8 cellular contexts compared by ENCODE assay signal in genomic region chrX:103918584-103919335, GRCh38. TPM values are rescaled to one million over a fixed set of nuclear protein-coding genes. Genes with fewer than 3 reads are reported as not detected.
DNase-seq lines count a peak whose midpoint lies in the region; ATAC-seq and TF ChIP-seq lines count a peak whose summit lies in the region.

No MANE protein-coding gene starts in this region.

- peak overlapping the region; percentile 44 for H3K4me3 ChIP-seq in RWPE2 (ENCODE audit: severe bottlenecking)
- peak overlapping the region; percentile 39 to 67 (median 58) for H3K4me3 ChIP-seq in tibial nerve

- H3K36me3 Mint-ChIP-seq in IgD-negative memory B cell = no peaks in the 10 kb centered on the region
- peaks cover 8% of the 10 kb centered on the region for H3K36me3 Mint-ChIP-seq in activated naive CD4-positive, alpha-beta T cell treated with anti-CD3 and anti-CD28 coated beads for 36 hours (ENCODE audit: low read depth)

- no peaks in the 10 kb centered on the region for H3K27me3 ChIP-seq in RWPE2 (ENCODE audit: insufficient read depth, poor library complexity, severe bottlenecking)
- H3K27me3 ChIP-seq in tibial nerve = peaks cover 0 to 15% of the 10 kb centered on the region in 2 donors

- H3K36me3 ChIP-seq in RWPE2 (ENCODE audit: low read depth) = no peaks in the 10 kb centered on the region
- H3K36me3 ChIP-seq in tibial nerve = no peaks in the 10 kb centered on the region

- no peaks in the 10 kb centered on the region for H3K9me3 Mint-ChIP-seq in IgD-negative memory B cell
- H3K9me3 Mint-ChIP-seq in activated naive CD4-positive, alpha-beta T cell treated with anti-CD3 and anti-CD28 coated beads for 36 hours = no peaks in the 10 kb centered on the region

- 0 to 26% methylated on average over 18 to 60 of the region's 65 CpGs for WGBS in tibial nerve, 2 donors

- peak in 1 of 2 donors; percentile 39 for TF ChIP-seq EP300 in tibial nerve (IDR thresholded peaks at IDR 0.05)

- no peak for TF ChIP-seq POLR2A in tibial nerve (IDR thresholded peaks at IDR 0.05)

- peak; percentile 93 for DNase-seq in ELF-1 (ENCODE audit: low read depth, low spot score)
- no peak for DNase-seq in RWPE2 (ENCODE audit: low spot score)
- DNase-seq in activated naive CD4-positive, alpha-beta T cell treated with anti-CD3 and anti-CD28 coated beads for 36 hours = peak; percentile 73
- peak; percentile 32 for DNase-seq in globus pallidus (ENCODE audit: low spot score)
- DNase-seq in omental fat pad (ENCODE audit: low spot score) = no peak
- DNase-seq in tibial nerve (ENCODE audit: low spot score in 2 of 2) = peak; percentile 12 to 32

- TF ChIP-seq CTCF in RWPE2 (IDR thresholded peaks at IDR 0.05; ENCODE audit: poor library complexity, severe bottlenecking) (no peak), omental fat pad (IDR thresholded peaks at IDR 0.05) (no peak), tibial nerve (IDR thresholded peaks at IDR 0.05) (no peak)

- H3K27ac ChIP-seq in RWPE2 (ENCODE audit: poor library complexity, severe bottlenecking) = peak overlapping the region; percentile 29
- peak overlapping the region; percentile 48 to 88 (median 81) for H3K27ac ChIP-seq in tibial nerve

- peaks cover 1% of the 10 kb centered on the region for H3K27me3 Mint-ChIP-seq in IgD-negative memory B cell
- no peaks in the 10 kb centered on the region for H3K27me3 Mint-ChIP-seq in activated naive CD4-positive, alpha-beta T cell treated with anti-CD3 and anti-CD28 coated beads for 36 hours (ENCODE audit: low read depth)

- H3K27ac Mint-ChIP-seq in IgD-negative memory B cell = peak overlapping the region; percentile 57 to 91 (median 87)
- H3K27ac Mint-ChIP-seq in activated naive CD4-positive, alpha-beta T cell treated with anti-CD3 and anti-CD28 coated beads for 36 hours = peak overlapping the region; percentile 90

- intact Hi-C loops in activated naive CD4-positive, alpha-beta T cell treated with anti-CD3 and anti-CD28 coated beads for 36 hours (cut with micrococcal nuclease) = loop anchor here (1.0 to 5.0 kb wide), 6 partner anchors 14 to 290 kb away; partner anchors contain the start of genes SLC25A53, TCEAL1 and ZCCHC18

- peaks cover 6 to 11% (median 10%) of the 10 kb centered on the region in 3 donors for H3K4me1 Mint-ChIP-seq in IgD-negative memory B cell
- H3K4me1 Mint-ChIP-seq in activated naive CD4-positive, alpha-beta T cell treated with anti-CD3 and anti-CD28 coated beads for 36 hours (ENCODE audit: low read depth) = peaks cover 12% of the 10 kb centered on the region

- H3K9me3 ChIP-seq in RWPE2 (ENCODE audit: severe bottlenecking) = no peaks in the 10 kb centered on the region
- no peaks in the 10 kb centered on the region for H3K9me3 ChIP-seq in tibial nerve

- H3K4me1 ChIP-seq in RWPE2 (ENCODE audit: insufficient read depth, poor library complexity, severe bottlenecking) (no peaks in the 10 kb centered on the region), tibial nerve (peaks cover 0 to 3% (median 0%) of the 10 kb centered on the region in 4 donors)

- ATAC-seq in GM21619 (IDR thresholded peaks at IDR 0.05; ENCODE audit: unreplicated experiment) (peak; percentile 75), RWPE2 (ENCODE audit: low read depth) (peak; percentile 73), omental fat pad (ENCODE audit: low FRiP score) (peak; percentile 75)

- peak overlapping the region; percentile 87 to 97 (median 91) for H3K4me3 Mint-ChIP-seq in IgD-negative memory B cell
- H3K4me3 Mint-ChIP-seq in activated naive CD4-positive, alpha-beta T cell treated with anti-CD3 and anti-CD28 coated beads for 36 hours = peak overlapping the region; percentile 86

- CTCF ChIA-PET in activated naive CD4-positive, alpha-beta T cell treated with anti-CD3 and anti-CD28 coated beads for 36 hours (lab: Charles Lee) = interaction anchor here (0.9 to 3.6 kb wide), 4 partner anchors 9 to 22 kb away, joined by 3 to 15 read pairs (median 6); no protein-coding TSS in a partner anchor

RNA-seq across cellular contexts. Expression of gene TMSB15B, which starts 43.7 kb away (rescaled TPM):
- polyA plus RNA-seq in IgD-negative memory B cell = 13.8 TPM
- total RNA-seq in activated naive CD4-positive, alpha-beta T cell treated with anti-CD3 and anti-CD28 coated beads for 36 hours = 1 to 10 TPM; 7.2 to 8.6 TPM
- total RNA-seq in omental fat pad (1 to 10 TPM in 2 of 4 donors, under 1 TPM in 2; 0.46 to 3.9 (median 1.2) TPM), tibial nerve (1 to 10 TPM; 1.2 to 3.3 (median 2.2) TPM)

Comparison
In these comparisons a context has a peak if more than half of its experiments do, and no peak if none do; other contexts are left out.
1. DNase-seq: peak in ELF-1 (single experiment), activated naive CD4-positive, alpha-beta T cell treated with anti-CD3 and anti-CD28 coated beads for 36 hours (single experiment), globus pallidus (single experiment) and tibial nerve (2 of 2); none in RWPE2 (single experiment) and omental fat pad (single experiment).
2. Peak in every context shown above with its lines, with median percentiles within 50 percentile points of each other: ATAC-seq.